Comparison of ENCODE assay signal across 9 cellular contexts in genomic region chr22:24953294-24954113, GRCh38. TPM values are rescaled to one million over a fixed set of nuclear protein-coding genes. Genes with fewer than 3 reads are reported as not detected.
DNase-seq lines count a peak whose midpoint lies in the region; ATAC-seq and TF ChIP-seq lines count a peak whose summit lies in the region.
"Had no signal": no experiment of that assay in that cellular context is flagged by ENCODE, and none has a peak within 500 bp of the region (broad histone marks: within the 10 kb centered on the region; RNA-seq: fewer than 3 reads in every experiment).

No MANE protein-coding gene starts in this region.

- H3K27ac ChIP-seq in body of pancreas (peak overlapping the region; percentile 85 to 89 (median 88)), layer of hippocampus (ENCODE audit: low read depth, low read length) (peak overlapping the region; percentile 81), substantia nigra (ENCODE audit: low read depth, low read length, poor library complexity, severe bottlenecking) (peak overlapping the region; percentile 35)

- no peak for TF ChIP-seq CTCF in body of pancreas (IDR thresholded peaks at IDR 0.05)

- no peaks in the 10 kb centered on the region for H3K27me3 ChIP-seq in body of pancreas
- H3K27me3 ChIP-seq in layer of hippocampus (ENCODE audit: control insufficient read depth, insufficient read depth, low read length) = peaks cover 2% of the 10 kb centered on the region

- H3K4me1 ChIP-seq in body of pancreas = peaks cover 39% of the 10 kb centered on the region

- WGBS in body of pancreas, 2 donors = 2 to 13% methylated on average over 13 to 53 of the region's 53 CpGs

- intact Hi-C loops in body of pancreas (cut with DNase I) = no loop called here

- ATAC-seq in body of pancreas (peak; percentile 9), GM19328 (IDR thresholded peaks at IDR 0.05; ENCODE audit: unreplicated experiment) (no peak)

- TF ChIP-seq POLR2A in body of pancreas (IDR thresholded peaks at IDR 0.05) = no peak

- peak overlapping the region; percentile 26 to 35 for H3K4me3 ChIP-seq in body of pancreas

- no peaks in the 10 kb centered on the region for H3K36me3 ChIP-seq in body of pancreas (replicated peaks in 1 of 2; ENCODE audit: insufficient read depth in 1 of 2, low read depth in 2 of 2)

- DNase-seq in NCI-H524 (lab: John Stamatoyannopoulos, UW) = peak; percentile 12 to 45
- no peak for DNase-seq in NCI-H524 treated with DMSO at 0.1 percent for 48 hours (lab: John Stamatoyannopoulos, UW)
- DNase-seq in body of pancreas = peak; percentile 32 to 58 (median 47)
- DNase-seq in substantia nigra (lab: John Stamatoyannopoulos, UW) = peak in 2 of 49 donors; percentile 28 to 37
- DNase-seq in NAMALWA (ENCODE audit: low spot score) = no peak
- DNase-seq in glomerular visceral epithelial cell (ENCODE audit: extremely low spot score) = no peak
- DNase-seq: DND-41 had no signal

- H3K9me3 ChIP-seq in body of pancreas = no peaks in the 10 kb centered on the region

RNA-seq across cellular contexts. Expression of gene KIAA1671, which starts 1.0 kb away (rescaled TPM):
- 10 to 100 TPM; 24.9 to 79.8 TPM for total RNA-seq in body of pancreas

RNA-seq across cellular contexts. Expression of gene LHFPL7, which starts 7.0 kb away (rescaled TPM):
- not detected for total RNA-seq in body of pancreas

Comparison
In these comparisons a context has a peak if more than half of its experiments do, and no peak if none do; other contexts are left out.
1. DNase-seq: peak in NCI-H524 (2 of 2) and body of pancreas (4 of 4); none in NCI-H524 treated with DMSO at 0.1 percent for 48 hours (single experiment), NAMALWA (single experiment) and glomerular visceral epithelial cell (single experiment).
2. H3K27ac ChIP-seq: peak in every context shown above with its lines; median percentile 88 in body of pancreas; 81 in layer of hippocampus; 35 in substantia nigra.